Comparison of ENCODE assay signal across 8 cellular contexts in the genomic region with DNA sequence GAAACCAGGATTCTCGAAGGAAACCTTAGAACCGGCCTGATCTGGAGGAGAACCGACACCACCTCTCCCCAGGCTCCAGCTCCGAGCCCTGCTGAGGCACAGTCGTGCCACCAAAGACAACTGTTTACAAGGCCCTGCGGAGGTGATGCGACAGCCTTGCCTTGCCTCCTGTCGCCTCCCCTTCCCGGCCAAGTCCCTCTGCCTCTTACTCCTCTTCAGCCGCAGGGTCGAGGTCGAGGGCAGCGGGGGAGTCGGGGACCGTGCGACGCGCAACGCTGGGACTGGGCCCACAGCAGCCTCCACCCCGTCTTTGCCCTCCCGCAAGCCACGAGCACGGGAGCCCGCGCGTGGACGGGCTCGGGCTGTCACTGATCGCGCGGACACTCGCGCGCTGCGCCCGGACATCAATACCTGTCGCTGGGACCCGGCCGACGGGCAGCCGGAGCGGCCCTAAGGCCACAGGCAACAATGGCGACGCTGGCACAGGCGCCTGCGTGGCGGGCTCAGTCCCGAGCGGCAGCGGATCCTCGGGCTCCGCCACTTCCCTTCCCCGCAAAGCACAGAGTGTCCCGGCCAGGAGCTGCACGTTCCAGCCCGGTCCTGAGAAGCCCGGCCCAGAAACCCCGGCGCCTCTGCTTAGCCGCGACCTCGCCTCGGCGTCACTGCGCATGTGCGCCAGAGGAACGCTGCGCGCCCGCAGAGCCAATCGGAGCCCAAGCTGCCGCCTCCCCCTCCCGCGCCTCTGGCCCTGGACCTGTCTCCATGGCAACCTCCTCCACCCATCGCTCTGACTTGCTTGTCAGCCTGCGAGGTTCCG. TPM values are rescaled to one million over a fixed set of nuclear protein-coding genes. Genes with fewer than 3 reads are reported as not detected.
DNase-seq lines count a peak whose midpoint lies in the region; ATAC-seq lines count a peak whose summit lies in the region.

Gene ZNF287, minus strand, starts transcription at position 664 of the 817 bp plus-strand sequence. CDS start 1,473 bp downstream, outside the sequence.

- peak; percentile 93 for ATAC-seq in GM18867 (IDR thresholded peaks at IDR 0.05; ENCODE audit: unreplicated experiment)
- ATAC-seq in HG03108 (IDR thresholded peaks at IDR 0.05; ENCODE audit: unreplicated experiment): peak; percentile 89
- peak; percentile 88 for ATAC-seq in left lobe of liver

- DNase-seq in A172 (ENCODE audit: low spot score) (peak; percentile 46), NCI-H2227 treated with DMSO at 0.1 percent for 48 hours (lab: John Stamatoyannopoulos, UW) (peak; percentile 90), dermis blood vessel endothelial cell (peak; percentile 90), left lobe of liver (ENCODE audit: low spot score) (peak; percentile 79)
- peak; percentile 92 to 94 for DNase-seq in activated CD4-positive, alpha-beta T cell treated with anti-CD3 and anti-CD28 coated beads, Interleukin-2, amount 50 U/mL, for 4 hours
- peak; percentile 93 for DNase-seq in stimulated activated CD4-positive, alpha-beta T cell treated with anti-CD3 and anti-CD28 coated beads, Interleukin-2, amount 100 ng/mL, for 4 hours (ENCODE audit: low read depth)

RNA-seq across cellular contexts. Expression of gene ZNF287, which starts in this region (rescaled TPM):
- total RNA-seq in A172 (2014; rRNA removed; shearing (Covaris generic)): 3.1 and 4.1 TPM in 2 replicates
- total RNA-seq in dermis blood vessel endothelial cell: 1.8 and 1.9 TPM in 2 replicates
- 0.25 TPM for total RNA-seq in left lobe of liver

Comparison
In these comparisons a context has a peak if more than half of its experiments do, and no peak if none do; other contexts are left out.
1. Peak in every context shown above with its lines: DNase-seq and ATAC-seq.
2. Peak in DNase-seq and ATAC-seq in left lobe of liver; RNA of the gene not detected or under 1 TPM.